In the genomic region with DNA sequence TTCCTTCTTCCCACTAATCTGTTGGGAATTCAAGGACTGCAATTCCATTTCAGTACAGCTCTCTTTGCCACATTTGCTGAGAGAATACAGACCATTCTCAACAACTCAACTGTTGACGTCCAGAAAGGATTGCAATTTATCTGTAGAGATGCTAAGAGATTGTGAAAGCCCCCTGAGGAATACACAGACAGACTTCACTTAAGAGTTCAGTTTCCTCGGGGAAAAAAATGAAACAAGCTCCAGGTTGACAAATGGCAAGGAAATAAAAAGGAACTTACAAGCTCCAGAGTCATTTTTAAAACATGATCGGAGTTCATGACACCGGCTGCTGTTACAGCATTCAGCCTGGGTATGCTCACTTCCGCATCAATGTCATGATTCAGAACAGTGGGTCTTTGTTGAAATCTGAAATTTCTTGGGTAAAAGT, we compare ENCODE assay signal across 1 cellular context.
TF ChIP-seq lines count a peak whose summit lies in the region.

No MANE protein-coding gene starts in this region.

TF ChIP-seq in IMR-90, 13 proteins besides CTCF, POLR2A, EP300 and RAD21:
- TF ChIP-seq RFX5 (IDR thresholded peaks at IDR 0.05; ENCODE audit: low read depth, low read length) (no peak), MXI1 (IDR thresholded peaks at IDR 0.05; ENCODE audit: borderline replicate concordance, low read depth, low read length) (no peak), FOS (IDR thresholded peaks at IDR 0.05; ENCODE audit: low read depth, low read length) (no peak)
- TF ChIP-seq, protein P1, sequence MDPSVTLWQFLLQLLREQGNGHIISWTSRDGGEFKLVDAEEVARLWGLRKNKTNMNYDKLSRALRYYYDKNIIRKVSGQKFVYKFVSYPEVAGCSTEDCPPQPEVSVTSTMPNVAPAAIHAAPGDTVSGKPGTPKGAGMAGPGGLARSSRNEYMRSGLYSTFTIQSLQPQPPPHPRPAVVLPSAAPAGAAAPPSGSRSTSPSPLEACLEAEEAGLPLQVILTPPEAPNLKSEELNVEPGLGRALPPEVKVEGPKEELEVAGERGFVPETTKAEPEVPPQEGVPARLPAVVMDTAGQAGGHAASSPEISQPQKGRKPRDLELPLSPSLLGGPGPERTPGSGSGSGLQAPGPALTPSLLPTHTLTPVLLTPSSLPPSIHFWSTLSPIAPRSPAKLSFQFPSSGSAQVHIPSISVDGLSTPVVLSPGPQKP (IDR thresholded peaks at IDR 0.05; ENCODE audit: borderline replicate concordance, low read depth, low read length) = no peak
